ENCODE assay signal across 1 cellular context in the genomic region with DNA sequence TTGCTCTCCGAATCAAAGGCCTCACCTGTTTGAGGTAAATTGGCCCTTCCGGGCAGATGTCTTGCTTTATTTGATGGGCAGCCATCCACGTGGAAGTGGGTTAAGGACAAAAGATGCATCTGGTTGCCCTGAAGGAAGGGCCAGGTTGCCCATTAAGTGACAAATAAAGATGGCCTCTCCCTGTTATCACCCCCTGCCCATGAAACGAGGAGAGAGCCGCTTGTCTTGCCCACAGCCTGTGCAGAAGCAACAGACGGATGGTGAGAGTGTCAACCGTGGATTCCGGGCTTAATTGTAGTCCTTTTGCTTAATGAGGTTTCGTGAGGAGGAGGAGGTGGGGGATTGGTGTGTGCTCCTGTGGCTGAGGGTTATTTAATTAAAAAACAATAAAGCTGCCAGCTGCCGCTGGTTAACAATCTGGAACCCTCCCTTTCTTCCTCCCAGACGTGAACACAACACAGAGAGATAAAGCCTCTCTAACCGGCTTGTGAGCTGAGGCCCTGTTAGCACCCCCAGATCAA.
TF ChIP-seq lines count a peak whose summit lies in the region.

No MANE protein-coding gene starts in this region.

TF ChIP-seq in K562, 482 proteins besides CTCF, POLR2A, EP300 and RAD21:
- TF ChIP-seq, protein P1, sequence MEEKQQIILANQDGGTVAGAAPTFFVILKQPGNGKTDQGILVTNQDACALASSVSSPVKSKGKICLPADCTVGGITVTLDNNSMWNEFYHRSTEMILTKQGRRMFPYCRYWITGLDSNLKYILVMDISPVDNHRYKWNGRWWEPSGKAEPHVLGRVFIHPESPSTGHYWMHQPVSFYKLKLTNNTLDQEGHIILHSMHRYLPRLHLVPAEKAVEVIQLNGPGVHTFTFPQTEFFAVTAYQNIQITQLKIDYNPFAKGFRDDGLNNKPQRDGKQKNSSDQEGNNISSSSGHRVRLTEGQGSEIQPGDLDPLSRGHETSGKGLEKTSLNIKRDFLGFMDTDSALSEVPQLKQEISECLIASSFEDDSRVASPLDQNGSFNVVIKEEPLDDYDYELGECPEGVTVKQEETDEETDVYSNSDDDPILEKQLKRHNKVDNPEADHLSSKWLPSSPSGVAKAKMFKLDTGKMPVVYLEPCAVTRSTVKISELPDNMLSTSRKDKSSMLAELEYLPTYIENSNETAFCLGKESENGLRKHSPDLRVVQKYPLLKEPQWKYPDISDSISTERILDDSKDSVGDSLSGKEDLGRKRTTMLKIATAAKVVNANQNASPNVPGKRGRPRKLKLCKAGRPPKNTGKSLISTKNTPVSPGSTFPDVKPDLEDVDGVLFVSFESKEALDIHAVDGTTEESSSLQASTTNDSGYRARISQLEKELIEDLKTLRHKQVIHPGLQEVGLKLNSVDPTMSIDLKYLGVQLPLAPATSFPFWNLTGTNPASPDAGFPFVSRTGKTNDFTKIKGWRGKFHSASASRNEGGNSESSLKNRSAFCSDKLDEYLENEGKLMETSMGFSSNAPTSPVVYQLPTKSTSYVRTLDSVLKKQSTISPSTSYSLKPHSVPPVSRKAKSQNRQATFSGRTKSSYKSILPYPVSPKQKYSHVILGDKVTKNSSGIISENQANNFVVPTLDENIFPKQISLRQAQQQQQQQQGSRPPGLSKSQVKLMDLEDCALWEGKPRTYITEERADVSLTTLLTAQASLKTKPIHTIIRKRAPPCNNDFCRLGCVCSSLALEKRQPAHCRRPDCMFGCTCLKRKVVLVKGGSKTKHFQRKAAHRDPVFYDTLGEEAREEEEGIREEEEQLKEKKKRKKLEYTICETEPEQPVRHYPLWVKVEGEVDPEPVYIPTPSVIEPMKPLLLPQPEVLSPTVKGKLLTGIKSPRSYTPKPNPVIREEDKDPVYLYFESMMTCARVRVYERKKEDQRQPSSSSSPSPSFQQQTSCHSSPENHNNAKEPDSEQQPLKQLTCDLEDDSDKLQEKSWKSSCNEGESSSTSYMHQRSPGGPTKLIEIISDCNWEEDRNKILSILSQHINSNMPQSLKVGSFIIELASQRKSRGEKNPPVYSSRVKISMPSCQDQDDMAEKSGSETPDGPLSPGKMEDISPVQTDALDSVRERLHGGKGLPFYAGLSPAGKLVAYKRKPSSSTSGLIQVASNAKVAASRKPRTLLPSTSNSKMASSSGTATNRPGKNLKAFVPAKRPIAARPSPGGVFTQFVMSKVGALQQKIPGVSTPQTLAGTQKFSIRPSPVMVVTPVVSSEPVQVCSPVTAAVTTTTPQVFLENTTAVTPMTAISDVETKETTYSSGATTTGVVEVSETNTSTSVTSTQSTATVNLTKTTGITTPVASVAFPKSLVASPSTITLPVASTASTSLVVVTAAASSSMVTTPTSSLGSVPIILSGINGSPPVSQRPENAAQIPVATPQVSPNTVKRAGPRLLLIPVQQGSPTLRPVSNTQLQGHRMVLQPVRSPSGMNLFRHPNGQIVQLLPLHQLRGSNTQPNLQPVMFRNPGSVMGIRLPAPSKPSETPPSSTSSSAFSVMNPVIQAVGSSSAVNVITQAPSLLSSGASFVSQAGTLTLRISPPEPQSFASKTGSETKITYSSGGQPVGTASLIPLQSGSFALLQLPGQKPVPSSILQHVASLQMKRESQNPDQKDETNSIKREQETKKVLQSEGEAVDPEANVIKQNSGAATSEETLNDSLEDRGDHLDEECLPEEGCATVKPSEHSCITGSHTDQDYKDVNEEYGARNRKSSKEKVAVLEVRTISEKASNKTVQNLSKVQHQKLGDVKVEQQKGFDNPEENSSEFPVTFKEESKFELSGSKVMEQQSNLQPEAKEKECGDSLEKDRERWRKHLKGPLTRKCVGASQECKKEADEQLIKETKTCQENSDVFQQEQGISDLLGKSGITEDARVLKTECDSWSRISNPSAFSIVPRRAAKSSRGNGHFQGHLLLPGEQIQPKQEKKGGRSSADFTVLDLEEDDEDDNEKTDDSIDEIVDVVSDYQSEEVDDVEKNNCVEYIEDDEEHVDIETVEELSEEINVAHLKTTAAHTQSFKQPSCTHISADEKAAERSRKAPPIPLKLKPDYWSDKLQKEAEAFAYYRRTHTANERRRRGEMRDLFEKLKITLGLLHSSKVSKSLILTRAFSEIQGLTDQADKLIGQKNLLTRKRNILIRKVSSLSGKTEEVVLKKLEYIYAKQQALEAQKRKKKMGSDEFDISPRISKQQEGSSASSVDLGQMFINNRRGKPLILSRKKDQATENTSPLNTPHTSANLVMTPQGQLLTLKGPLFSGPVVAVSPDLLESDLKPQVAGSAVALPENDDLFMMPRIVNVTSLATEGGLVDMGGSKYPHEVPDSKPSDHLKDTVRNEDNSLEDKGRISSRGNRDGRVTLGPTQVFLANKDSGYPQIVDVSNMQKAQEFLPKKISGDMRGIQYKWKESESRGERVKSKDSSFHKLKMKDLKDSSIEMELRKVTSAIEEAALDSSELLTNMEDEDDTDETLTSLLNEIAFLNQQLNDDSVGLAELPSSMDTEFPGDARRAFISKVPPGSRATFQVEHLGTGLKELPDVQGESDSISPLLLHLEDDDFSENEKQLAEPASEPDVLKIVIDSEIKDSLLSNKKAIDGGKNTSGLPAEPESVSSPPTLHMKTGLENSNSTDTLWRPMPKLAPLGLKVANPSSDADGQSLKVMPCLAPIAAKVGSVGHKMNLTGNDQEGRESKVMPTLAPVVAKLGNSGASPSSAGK (IDR thresholded peaks at IDR 0.05): 0 out of 2 replicates have a peak, but pooled peaks have one; percentile 14
- TF ChIP-seq CBFB (CRISPR knock-in tag; IDR thresholded peaks at IDR 0.05) (no peak), PURB (CRISPR knock-in tag; IDR thresholded peaks at IDR 0.05; ENCODE audit: low read depth) (no peak), MCM3 (IDR thresholded peaks at IDR 0.05) (no peak), SMAD4 (CRISPR knock-in tag; conservative IDR thresholded peaks at IDR 0.05) (0 out of 2 replicates have a peak, but pooled peaks have one; percentile 16)
- TF ChIP-seq, protein P2, sequence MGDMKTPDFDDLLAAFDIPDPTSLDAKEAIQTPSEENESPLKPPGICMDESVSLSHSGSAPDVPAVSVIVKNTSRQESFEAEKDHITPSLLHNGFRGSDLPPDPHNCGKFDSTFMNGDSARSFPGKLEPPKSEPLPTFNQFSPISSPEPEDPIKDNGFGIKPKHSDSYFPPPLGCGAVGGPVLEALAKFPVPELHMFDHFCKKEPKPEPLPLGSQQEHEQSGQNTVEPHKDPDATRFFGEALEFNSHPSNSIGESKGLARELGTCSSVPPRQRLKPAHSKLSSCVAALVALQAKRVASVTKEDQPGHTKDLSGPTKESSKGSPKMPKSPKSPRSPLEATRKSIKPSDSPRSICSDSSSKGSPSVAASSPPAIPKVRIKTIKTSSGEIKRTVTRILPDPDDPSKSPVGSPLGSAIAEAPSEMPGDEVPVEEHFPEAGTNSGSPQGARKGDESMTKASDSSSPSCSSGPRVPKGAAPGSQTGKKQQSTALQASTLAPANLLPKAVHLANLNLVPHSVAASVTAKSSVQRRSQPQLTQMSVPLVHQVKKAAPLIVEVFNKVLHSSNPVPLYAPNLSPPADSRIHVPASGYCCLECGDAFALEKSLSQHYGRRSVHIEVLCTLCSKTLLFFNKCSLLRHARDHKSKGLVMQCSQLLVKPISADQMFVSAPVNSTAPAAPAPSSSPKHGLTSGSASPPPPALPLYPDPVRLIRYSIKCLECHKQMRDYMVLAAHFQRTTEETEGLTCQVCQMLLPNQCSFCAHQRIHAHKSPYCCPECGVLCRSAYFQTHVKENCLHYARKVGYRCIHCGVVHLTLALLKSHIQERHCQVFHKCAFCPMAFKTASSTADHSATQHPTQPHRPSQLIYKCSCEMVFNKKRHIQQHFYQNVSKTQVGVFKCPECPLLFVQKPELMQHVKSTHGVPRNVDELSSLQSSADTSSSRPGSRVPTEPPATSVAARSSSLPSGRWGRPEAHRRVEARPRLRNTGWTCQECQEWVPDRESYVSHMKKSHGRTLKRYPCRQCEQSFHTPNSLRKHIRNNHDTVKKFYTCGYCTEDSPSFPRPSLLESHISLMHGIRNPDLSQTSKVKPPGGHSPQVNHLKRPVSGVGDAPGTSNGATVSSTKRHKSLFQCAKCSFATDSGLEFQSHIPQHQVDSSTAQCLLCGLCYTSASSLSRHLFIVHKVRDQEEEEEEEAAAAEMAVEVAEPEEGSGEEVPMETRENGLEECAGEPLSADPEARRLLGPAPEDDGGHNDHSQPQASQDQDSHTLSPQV (IDR thresholded peaks at IDR 0.05): no peak; the same call in 1 of the 2 replicates
TF ChIP-seq in K562: peak in this region for 2.
